Comparison of ENCODE assay signal across 1 cellular context in the genomic region with DNA sequence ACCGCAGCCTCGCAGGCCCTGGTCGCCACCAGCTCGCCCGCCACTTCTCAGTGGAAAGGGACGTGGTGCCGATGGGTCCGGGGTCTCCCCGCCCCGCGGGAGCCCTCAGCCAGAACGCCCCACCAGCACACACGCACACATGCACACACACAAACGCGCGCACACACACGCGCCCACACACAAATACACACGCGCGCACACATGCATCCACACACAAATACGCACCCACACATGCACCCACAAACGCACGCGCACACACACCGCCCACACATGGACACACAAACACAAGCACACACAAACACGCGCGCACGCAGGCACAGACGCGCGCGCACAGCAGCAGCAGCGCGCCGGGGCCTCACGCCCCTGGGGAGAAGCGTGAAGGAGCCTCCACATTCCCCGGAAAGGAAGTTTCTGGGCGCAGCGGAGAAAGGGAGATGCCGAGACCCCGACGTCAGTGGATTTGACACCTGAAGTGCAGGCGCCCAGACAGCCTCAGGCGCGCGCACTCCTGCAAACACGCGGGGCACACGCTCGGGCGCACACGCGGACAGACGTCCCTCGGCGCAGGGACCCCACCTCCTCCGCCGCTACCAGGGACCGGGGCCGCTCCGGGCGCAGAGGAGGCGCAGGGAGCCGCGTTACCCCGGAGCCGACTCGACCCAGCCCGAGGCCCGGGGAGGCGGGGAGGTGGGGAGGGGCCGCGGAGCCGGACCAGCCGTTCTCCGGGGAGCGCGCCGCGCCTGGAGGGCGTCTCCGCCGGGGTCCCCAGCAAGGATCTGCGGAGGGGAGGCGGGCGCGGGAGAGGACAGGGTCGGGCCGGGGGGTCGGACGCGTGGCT.
TF ChIP-seq lines count a peak whose summit lies in the region.

No MANE protein-coding gene starts in this region.

TF ChIP-seq in SK-N-SH, 30 proteins besides CTCF, POLR2A, EP300 and RAD21 (continued from another document):
- TF ChIP-seq, protein P1, sequence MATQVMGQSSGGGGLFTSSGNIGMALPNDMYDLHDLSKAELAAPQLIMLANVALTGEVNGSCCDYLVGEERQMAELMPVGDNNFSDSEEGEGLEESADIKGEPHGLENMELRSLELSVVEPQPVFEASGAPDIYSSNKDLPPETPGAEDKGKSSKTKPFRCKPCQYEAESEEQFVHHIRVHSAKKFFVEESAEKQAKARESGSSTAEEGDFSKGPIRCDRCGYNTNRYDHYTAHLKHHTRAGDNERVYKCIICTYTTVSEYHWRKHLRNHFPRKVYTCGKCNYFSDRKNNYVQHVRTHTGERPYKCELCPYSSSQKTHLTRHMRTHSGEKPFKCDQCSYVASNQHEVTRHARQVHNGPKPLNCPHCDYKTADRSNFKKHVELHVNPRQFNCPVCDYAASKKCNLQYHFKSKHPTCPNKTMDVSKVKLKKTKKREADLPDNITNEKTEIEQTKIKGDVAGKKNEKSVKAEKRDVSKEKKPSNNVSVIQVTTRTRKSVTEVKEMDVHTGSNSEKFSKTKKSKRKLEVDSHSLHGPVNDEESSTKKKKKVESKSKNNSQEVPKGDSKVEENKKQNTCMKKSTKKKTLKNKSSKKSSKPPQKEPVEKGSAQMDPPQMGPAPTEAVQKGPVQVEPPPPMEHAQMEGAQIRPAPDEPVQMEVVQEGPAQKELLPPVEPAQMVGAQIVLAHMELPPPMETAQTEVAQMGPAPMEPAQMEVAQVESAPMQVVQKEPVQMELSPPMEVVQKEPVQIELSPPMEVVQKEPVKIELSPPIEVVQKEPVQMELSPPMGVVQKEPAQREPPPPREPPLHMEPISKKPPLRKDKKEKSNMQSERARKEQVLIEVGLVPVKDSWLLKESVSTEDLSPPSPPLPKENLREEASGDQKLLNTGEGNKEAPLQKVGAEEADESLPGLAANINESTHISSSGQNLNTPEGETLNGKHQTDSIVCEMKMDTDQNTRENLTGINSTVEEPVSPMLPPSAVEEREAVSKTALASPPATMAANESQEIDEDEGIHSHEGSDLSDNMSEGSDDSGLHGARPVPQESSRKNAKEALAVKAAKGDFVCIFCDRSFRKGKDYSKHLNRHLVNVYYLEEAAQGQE (IDR thresholded peaks at IDR 0.05; ENCODE audit: low read depth, low read length): no peak
- no peak for TF ChIP-seq CHD2 (IDR thresholded peaks at IDR 0.05; ENCODE audit: low read length, partially characterized antibody)
- TF ChIP-seq, protein P2, sequence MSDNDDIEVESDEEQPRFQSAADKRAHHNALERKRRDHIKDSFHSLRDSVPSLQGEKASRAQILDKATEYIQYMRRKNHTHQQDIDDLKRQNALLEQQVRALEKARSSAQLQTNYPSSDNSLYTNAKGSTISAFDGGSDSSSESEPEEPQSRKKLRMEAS (IDR thresholded peaks at IDR 0.05; ENCODE audit: low read depth): peak; percentile 19; the same call in 1 of the 2 replicates
- TF ChIP-seq MXI1 (IDR thresholded peaks at IDR 0.05; ENCODE audit: low read depth, low read length): 0 out of 2 replicates have a peak, but pooled peaks have one; percentile 50
- TF ChIP-seq TEAD4 (IDR thresholded peaks at IDR 0.05; ENCODE audit: borderline replicate concordance, insufficient read depth): no peak
- TF ChIP-seq NRF1 (IDR thresholded peaks at IDR 0.05; ENCODE audit: low read depth, low read length): peak; percentile 34; the same call in 1 of the 2 replicates
- TF ChIP-seq GATA2 (CRISPR knock-in tag; IDR thresholded peaks at IDR 0.05): no peak
- TF ChIP-seq, protein P3, sequence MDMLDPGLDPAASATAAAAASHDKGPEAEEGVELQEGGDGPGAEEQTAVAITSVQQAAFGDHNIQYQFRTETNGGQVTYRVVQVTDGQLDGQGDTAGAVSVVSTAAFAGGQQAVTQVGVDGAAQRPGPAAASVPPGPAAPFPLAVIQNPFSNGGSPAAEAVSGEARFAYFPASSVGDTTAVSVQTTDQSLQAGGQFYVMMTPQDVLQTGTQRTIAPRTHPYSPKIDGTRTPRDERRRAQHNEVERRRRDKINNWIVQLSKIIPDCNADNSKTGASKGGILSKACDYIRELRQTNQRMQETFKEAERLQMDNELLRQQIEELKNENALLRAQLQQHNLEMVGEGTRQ (IDR thresholded peaks at IDR 0.05; ENCODE audit: borderline replicate concordance, low read depth, low read length): no peak
- TF ChIP-seq RXRA (IDR thresholded peaks at IDR 0.05; ENCODE audit: borderline replicate concordance, low read depth): no peak
- TF ChIP-seq NFIC (IDR thresholded peaks at IDR 0.05; ENCODE audit: borderline replicate concordance): no peak
- no peak for TF ChIP-seq FOXM1 (IDR thresholded peaks at IDR 0.05; ENCODE audit: low read depth)
- 0 out of 2 replicates have a peak, but pooled peaks have one; percentile 24 for TF ChIP-seq FOXJ3 (CRISPR knock-in tag; IDR thresholded peaks at IDR 0.05)
